1 cellular context compared by ENCODE assay signal in genomic region chr19:13840751-13841338, GRCh38.
TF ChIP-seq lines count a peak whose summit lies in the region.

No MANE protein-coding gene starts in this region.

TF ChIP-seq in endothelial cell of umbilical vein, 7 proteins besides CTCF, POLR2A, EP300 and RAD21 (continued from another document):
- TF ChIP-seq EZH2 (IDR thresholded peaks at IDR 0.05; ENCODE audit: borderline replicate concordance, low read depth, low read length, severe bottlenecking) (no peak), MAX (IDR thresholded peaks at IDR 0.05; ENCODE audit: insufficient read depth, insufficient read length) (no peak)
